In genomic region chr11:90257158-90257525, GRCh38 we compare ENCODE assay signal across 29 cellular contexts.
"Had no signal": no experiment of that assay in that cellular context is flagged by ENCODE, and none has a peak within 500 bp of the region (broad histone marks: within the 10 kb centered on the region; RNA-seq: fewer than 3 reads in every experiment).

No MANE protein-coding gene starts in this region.

- H3K4me1 ChIP-seq: ascending aorta, breast epithelium, colonic mucosa, gastrocnemius medialis, heart left ventricle had no signal

- H3K4me3 Mint-ChIP-seq: activated CD4-positive, alpha-beta memory T cell treated with anti-CD3 and anti-CD28 coated beads, Interleukin-2, amount 10 ng/mL, durations not matched to agents 7 days and 5 days; activated CD4-positive, alpha-beta T cell treated with anti-CD3 and anti-CD28 coated beads for 36 hours; activated CD4-positive, alpha-beta T cell treated with anti-CD3 and anti-CD28 coated beads, Interleukin-2, amount 10 ng/mL, durations not matched to agents 24 days and 14 days; activated naive CD4-positive, alpha-beta T cell treated with anti-CD3 and anti-CD28 coated beads, Interleukin-2, amount 10 ng/mL, durations not matched to agents 7 days and 5 days; activated naive CD8-positive, alpha-beta T cell treated with anti-CD3 and anti-CD28 coated beads, Interleukin-2, amount 10 ng/mL, durations not matched to agents 7 days and 5 days; activated T-cell treated with anti-CD3 and anti-CD28 coated beads, Interleukin-2, amount 50 U/mL, for 24 hours; activated T-cell treated with anti-CD3 and anti-CD28 coated beads, Interleukin-2, amount 50 U/mL, for 72 hours; brain; endodermal cell had no signal

- H3K36me3 Mint-ChIP-seq: activated naive CD4-positive, alpha-beta T cell treated with anti-CD3 and anti-CD28 coated beads, Interleukin-2, amount 10 ng/mL, durations not matched to agents 7 days and 5 days; activated naive CD4-positive, alpha-beta T cell treated with anti-CD3 and anti-CD28 coated beads, Interleukin-2, amount 50 U/mL, for 72 hours; activated naive CD8-positive, alpha-beta T cell treated with anti-CD3 and anti-CD28 coated beads, Interleukin-2, amount 10 ng/mL, durations not matched to agents 7 days and 5 days; brain had no signal

- H3K36me3 ChIP-seq: ascending aorta, breast epithelium, cardiac muscle cell, colonic mucosa, gastrocnemius medialis, heart left ventricle had no signal

- H3K9me3 Mint-ChIP-seq: activated CD4-positive, alpha-beta memory T cell treated with anti-CD3 and anti-CD28 coated beads, Interleukin-2, amount 10 ng/mL, durations not matched to agents 7 days and 5 days; activated CD4-positive, alpha-beta T cell treated with anti-CD3 and anti-CD28 coated beads, Interleukin-2, amount 10 ng/mL, durations not matched to agents 24 days and 14 days; activated naive CD4-positive, alpha-beta T cell treated with anti-CD3 and anti-CD28 coated beads, Interleukin-2, amount 10 ng/mL, durations not matched to agents 7 days and 5 days; activated naive CD4-positive, alpha-beta T cell treated with anti-CD3 and anti-CD28 coated beads, Interleukin-2, amount 50 U/mL, for 72 hours; activated naive CD8-positive, alpha-beta T cell treated with anti-CD3 and anti-CD28 coated beads, Interleukin-2, amount 10 ng/mL, durations not matched to agents 7 days and 5 days; activated T-cell treated with anti-CD3 and anti-CD28 coated beads, Interleukin-2, amount 50 U/mL, for 24 hours; activated T-cell treated with anti-CD3 and anti-CD28 coated beads, Interleukin-2, amount 50 U/mL, for 72 hours; endodermal cell had no signal

- ATAC-seq: activated CD4-positive, alpha-beta T cell treated with anti-CD3 and anti-CD28 coated beads for 36 hours; activated T-cell treated with anti-CD3 and anti-CD28 coated beads, Interleukin-2, amount 50 U/mL, for 72 hours; esophagus mucosa; gastrocnemius medialis; heart left ventricle had no signal

- H3K4me3 ChIP-seq: ascending aorta, breast epithelium, cardiac muscle cell, colonic mucosa, gastrocnemius medialis, heart left ventricle had no signal

- H3K4me1 Mint-ChIP-seq: activated CD4-positive, alpha-beta T cell treated with anti-CD3 and anti-CD28 coated beads, Interleukin-2, amount 10 ng/mL, durations not matched to agents 24 days and 14 days; activated naive CD4-positive, alpha-beta T cell treated with anti-CD3 and anti-CD28 coated beads, Interleukin-2, amount 10 ng/mL, durations not matched to agents 7 days and 5 days; activated naive CD8-positive, alpha-beta T cell treated with anti-CD3 and anti-CD28 coated beads, Interleukin-2, amount 10 ng/mL, durations not matched to agents 7 days and 5 days; brain had no signal

- H3K27ac ChIP-seq: ascending aorta, breast epithelium, cardiac muscle cell, colonic mucosa, gastrocnemius medialis, heart left ventricle had no signal

- H3K27me3 ChIP-seq: ascending aorta, breast epithelium, cardiac muscle cell, colonic mucosa, gastrocnemius medialis, heart left ventricle had no signal

- H3K27me3 Mint-ChIP-seq: activated CD4-positive, alpha-beta memory T cell treated with anti-CD3 and anti-CD28 coated beads, Interleukin-2, amount 10 ng/mL, durations not matched to agents 7 days and 5 days; activated naive CD8-positive, alpha-beta T cell treated with anti-CD3 and anti-CD28 coated beads, Interleukin-2, amount 10 ng/mL, durations not matched to agents 7 days and 5 days; activated T-cell treated with anti-CD3 and anti-CD28 coated beads, Interleukin-2, amount 50 U/mL, for 24 hours had no signal

- DNase-seq: activated CD4-positive, alpha-beta memory T cell treated with anti-CD3 and anti-CD28 coated beads, Interleukin-2, amount 10 ng/mL, durations not matched to agents 7 days and 5 days; activated CD4-positive, alpha-beta T cell treated with anti-CD3 and anti-CD28 coated beads for 36 hours; activated CD4-positive, alpha-beta T cell treated with anti-CD3 and anti-CD28 coated beads, Interleukin-2, amount 10 ng/mL, durations not matched to agents 24 days and 14 days; activated CD4-positive, CD25-positive, alpha-beta regulatory T cell; activated CD4-positive, CD25-positive, alpha-beta regulatory T cell treated with anti-CD3 and anti-CD28 coated beads, Interleukin-2, amount 50 U/mL, for 72 hours; activated CD8-positive, alpha-beta memory T cell treated with anti-CD3 and anti-CD28 coated beads, Interleukin-2, amount 50 U/mL, for 48 hours; activated gamma-delta T cell; activated naive CD4-positive, alpha-beta T cell; activated naive CD4-positive, alpha-beta T cell treated with anti-CD3 and anti-CD28 coated beads, Interleukin-2, amount 10 ng/mL, durations not matched to agents 7 days and 5 days; activated naive CD8-positive, alpha-beta T cell treated with anti-CD3 and anti-CD28 coated beads, Interleukin-2, amount 10 ng/mL, durations not matched to agents 7 days and 5 days; activated T-cell treated with anti-CD3 and anti-CD28 coated beads for 4 hours; activated T-cell treated with anti-CD3 and anti-CD28 coated beads, Interleukin-2, amount 50 U/mL, for 24 hours; activated T-cell treated with anti-CD3 and anti-CD28 coated beads, Interleukin-2, amount 50 U/mL, for 72 hours; central memory CD4-positive, alpha-beta T cell; cerebellar nuclear complex; colonic mucosa; effector memory CD4-positive, alpha-beta T cell; endodermal cell; foreskin fibroblast; gastrocnemius medialis; glutamatergic neuron; heart left ventricle; T-helper 2 cell had no signal

- H3K9me3 ChIP-seq: ascending aorta, breast epithelium, colonic mucosa, gastrocnemius medialis had no signal

- H3K27ac Mint-ChIP-seq: activated CD4-positive, alpha-beta memory T cell treated with anti-CD3 and anti-CD28 coated beads, Interleukin-2, amount 10 ng/mL, durations not matched to agents 7 days and 5 days; activated CD4-positive, alpha-beta T cell treated with anti-CD3 and anti-CD28 coated beads for 36 hours; activated CD4-positive, alpha-beta T cell treated with anti-CD3 and anti-CD28 coated beads, Interleukin-2, amount 10 ng/mL, durations not matched to agents 24 days and 14 days; activated naive CD4-positive, alpha-beta T cell treated with anti-CD3 and anti-CD28 coated beads, Interleukin-2, amount 10 ng/mL, durations not matched to agents 7 days and 5 days; activated naive CD4-positive, alpha-beta T cell treated with anti-CD3 and anti-CD28 coated beads, Interleukin-2, amount 50 U/mL, for 72 hours; activated naive CD8-positive, alpha-beta T cell treated with anti-CD3 and anti-CD28 coated beads, Interleukin-2, amount 10 ng/mL, durations not matched to agents 7 days and 5 days; activated T-cell treated with anti-CD3 and anti-CD28 coated beads, Interleukin-2, amount 50 U/mL, for 24 hours; activated T-cell treated with anti-CD3 and anti-CD28 coated beads, Interleukin-2, amount 50 U/mL, for 72 hours; brain; endodermal cell had no signal
